ENCODE assay signal across 8 cellular contexts in the genomic region with DNA sequence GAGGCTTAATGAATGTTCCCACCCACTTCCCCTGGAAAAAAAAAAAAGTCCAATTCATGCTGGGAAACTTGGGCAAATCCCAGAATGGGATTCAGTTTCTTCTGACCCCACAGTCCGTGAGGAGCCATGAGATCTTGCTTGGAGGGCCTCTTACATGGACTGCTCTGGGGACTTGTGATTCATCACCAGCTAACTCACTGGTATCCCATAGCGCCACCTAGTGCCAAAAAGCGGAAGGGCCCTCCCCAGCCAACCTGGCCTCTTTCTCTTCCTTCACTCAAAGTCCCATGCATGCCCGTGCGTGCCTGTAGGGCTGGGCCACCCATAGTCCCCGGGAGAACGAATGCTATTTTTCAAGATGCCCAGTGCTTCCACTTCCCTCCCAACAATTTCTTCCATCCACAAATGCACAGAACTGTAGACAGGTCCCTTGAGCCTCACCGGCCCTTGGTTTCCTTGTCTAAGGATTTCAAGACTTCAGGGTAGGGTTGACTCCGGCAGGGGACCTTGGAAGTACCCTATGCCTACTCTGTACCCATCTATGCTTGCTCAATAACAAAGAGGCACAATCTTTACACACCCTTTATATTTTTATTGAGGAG. TPM values are rescaled to one million over a fixed set of nuclear protein-coding genes. Genes with fewer than 3 reads are reported as not detected.
DNase-seq lines count a peak whose midpoint lies in the region; ATAC-seq and TF ChIP-seq lines count a peak whose summit lies in the region.

No MANE protein-coding gene starts in this region.

- no peak for TF ChIP-seq POLR2A in gastrocnemius medialis (IDR thresholded peaks at IDR 0.05)

- in situ Hi-C loops in astrocyte of the cerebellum (cut with HindIII; ENCODE audit: low sequenced_read_pairs) = loop anchor here (5.0 kb wide), 1 partner anchor 109 kb away; no protein-coding TSS in a partner anchor
- in situ Hi-C loops in gastrocnemius medialis (cut with MboI; ENCODE audit: low sequenced_read_pairs in 4 of 4) = loop anchor here in 3 of 4 donors (5.0 to 10.0 kb wide), 3 partner anchors 109 to 122 kb away; no protein-coding TSS in a partner anchor

- H3K4me2 ChIP-seq in hepatocyte = peak overlapping the region; percentile 19

- no peaks in the 10 kb centered on the region for H3K9me2 ChIP-seq in hepatocyte (replicated peaks; ENCODE audit: insufficient read depth)

- H3K4me1 ChIP-seq in hepatocyte (ENCODE audit: insufficient read depth) (peaks cover 7% of the 10 kb centered on the region), gastrocnemius medialis (peaks cover 3 to 4% of the 10 kb centered on the region in 2 donors)

- H3K9me3 ChIP-seq in hepatocyte (ENCODE audit: low read depth) (no peaks in the 10 kb centered on the region), gastrocnemius medialis (no peaks in the 10 kb centered on the region)

- no peaks in the 10 kb centered on the region for H4K20me1 ChIP-seq in hepatocyte (ENCODE audit: insufficient read depth, poor library complexity, severe bottlenecking)

- H3K27ac ChIP-seq in hepatocyte (peak overlapping the region; percentile 25), gastrocnemius medialis (peak overlapping the region in 3 of 4 donors; percentile 41 to 65 (median 61))

- DNase-seq in NCI-H187 treated with DMSO at 0.1 percent for 48 hours (lab: John Stamatoyannopoulos, UW) = peak; percentile 11
- peak; percentile 88 for DNase-seq in T-helper 9 cell
- peak; percentile 70 for DNase-seq in astrocyte of the cerebellum (ENCODE audit: low read depth)
- DNase-seq in hepatocyte (ENCODE audit: low spot score) = peak; percentile 83
- DNase-seq in gastrocnemius medialis = peak; percentile 47 to 67

- H3K4me3 ChIP-seq in astrocyte of the cerebellum (ENCODE audit: low read depth, low read length) (no peak overlapping the region), hepatocyte (no peak overlapping the region), gastrocnemius medialis (no peak overlapping the region)

- ATAC-seq in HG02610 (IDR thresholded peaks at IDR 0.05; ENCODE audit: unreplicated experiment) (peak; percentile 65), gastrocnemius medialis (peak; percentile 86 to 93), HG03045 (IDR thresholded peaks at IDR 0.05; ENCODE audit: unreplicated experiment) (no peak)

- intact Hi-C loops in gastrocnemius medialis (cut with DNase I; ENCODE audit: low total_unique reads) = loop anchor here (1.0 to 5.0 kb wide), 4 partner anchors 56 to 216 kb away; partner anchors contain the start of genes NHSL2 and PIN4

- H3K79me2 ChIP-seq in hepatocyte = no peaks in the 10 kb centered on the region

- no peaks in the 10 kb centered on the region for H3K36me3 ChIP-seq in hepatocyte (replicated peaks; ENCODE audit: insufficient read depth, low read depth)
- no peaks in the 10 kb centered on the region for H3K36me3 ChIP-seq in gastrocnemius medialis

- TF ChIP-seq CTCF in GM12872 (IDR thresholded peaks at IDR 0.05; ENCODE audit: insufficient read depth, low read depth, low read length) (peak; percentile 83), astrocyte of the cerebellum (IDR thresholded peaks at IDR 0.05; ENCODE audit: low read depth, low read length, missing control alignments) (peak; percentile 86), hepatocyte (IDR thresholded peaks at IDR 0.05; ENCODE audit: poor library complexity) (peak; percentile 66), gastrocnemius medialis (IDR thresholded peaks at IDR 0.05 in 4 of 5, conservative IDR thresholded peaks at IDR 0.05 in 1 of 5) (peak; percentile 42 to 86 (median 77))

- H3K27me3 ChIP-seq in hepatocyte = no peaks in the 10 kb centered on the region
- peaks cover 0 to 13% (median 5%) of the 10 kb centered on the region in 3 donors for H3K27me3 ChIP-seq in gastrocnemius medialis

- no peak overlapping the region for H2AFZ ChIP-seq in hepatocyte

- WGBS in hepatocyte (ENCODE audit: low lambda C conversion rate, missing lambda C conversion rate) = 40% methylated on average over 9 of the region's 9 CpGs

RNA-seq across cellular contexts. Expression of gene RTL5, which starts 5.1 kb away (rescaled TPM):
- 2.0 and 2.5 TPM in 2 replicates for total RNA-seq in hepatocyte
- polyA plus RNA-seq in hepatocyte = 1.5 and 2.6 TPM in 2 replicates
- total RNA-seq in gastrocnemius medialis = under 1 TPM; 0.44 to 0.71 (median 0.50) TPM

RNA-seq across cellular contexts. Expression of gene PIN4, which starts 54.9 kb away (rescaled TPM):
- total RNA-seq in hepatocyte = 11.1 and 16.3 TPM in 2 replicates
- 39.4 and 41.4 TPM in 2 replicates for polyA plus RNA-seq in hepatocyte
- total RNA-seq in gastrocnemius medialis = 10 to 100 TPM in 1 of 4 donors, 1 to 10 TPM in 3; 4.7 to 11.2 (median 8.5) TPM

Comparison
In these comparisons a context has a peak if more than half of its experiments do, and no peak if none do; other contexts are left out.
1. DNase-seq: peak in every context shown above with its lines; median percentile 88 in T-helper 9 cell; 83 in hepatocyte; 70 in astrocyte of the cerebellum; 57 in gastrocnemius medialis; 11 in NCI-H187 treated with DMSO at 0.1 percent for 48 hours.